1 cellular context compared by ENCODE assay signal in the genomic region with DNA sequence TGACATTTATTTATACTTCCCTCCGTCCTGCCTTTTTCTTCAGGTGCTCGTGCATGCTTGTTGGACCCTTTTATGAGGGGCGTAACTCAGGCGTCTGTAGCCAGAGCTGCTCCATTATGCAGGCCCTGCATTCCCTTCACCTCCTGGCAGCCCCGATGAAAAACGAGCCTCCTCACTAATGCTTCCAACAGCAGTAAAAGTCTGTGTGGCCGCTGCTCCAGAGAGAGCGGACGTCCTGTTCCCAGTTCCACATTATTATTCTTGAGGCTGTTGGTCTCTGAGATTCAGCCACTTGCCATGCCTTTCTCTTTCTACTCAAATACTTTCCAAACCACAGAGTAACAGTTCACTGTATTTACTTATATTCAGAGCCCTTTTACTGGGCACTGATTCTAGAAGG.
TF ChIP-seq lines count a peak whose summit lies in the region.

No MANE protein-coding gene starts in this region.

TF ChIP-seq in endothelial cell of umbilical vein, 7 proteins besides CTCF, POLR2A, EP300 and RAD21:
- no peak for TF ChIP-seq POLR2AphosphoS5 (IDR thresholded peaks at IDR 0.05; ENCODE audit: insufficient read depth, low read depth, low read length)
- no peak for TF ChIP-seq FOS (IDR thresholded peaks at IDR 0.05; ENCODE audit: borderline replicate concordance, insufficient read depth, low read length)
- TF ChIP-seq EZH2 (IDR thresholded peaks at IDR 0.05; ENCODE audit: borderline replicate concordance, low read depth, low read length, severe bottlenecking), result no peak
- TF ChIP-seq MYC (IDR thresholded peaks at IDR 0.05; ENCODE audit: low read depth, low read length), result no peak
- TF ChIP-seq JUN (IDR thresholded peaks at IDR 0.05; ENCODE audit: borderline replicate concordance, insufficient read depth, insufficient read length, low read depth), result no peak
- TF ChIP-seq GATA2 (IDR thresholded peaks at IDR 0.05; ENCODE audit: insufficient read depth, insufficient read length, low read depth, low read length), result no peak
- TF ChIP-seq, protein P1, sequence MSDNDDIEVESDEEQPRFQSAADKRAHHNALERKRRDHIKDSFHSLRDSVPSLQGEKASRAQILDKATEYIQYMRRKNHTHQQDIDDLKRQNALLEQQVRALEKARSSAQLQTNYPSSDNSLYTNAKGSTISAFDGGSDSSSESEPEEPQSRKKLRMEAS (IDR thresholded peaks at IDR 0.05; ENCODE audit: insufficient read depth, insufficient read length), result no peak
